In genomic region chr12:650983-651382, GRCh38 we compare ENCODE assay signal across 20 cellular contexts. TPM values are rescaled to one million over a fixed set of nuclear protein-coding genes. Genes with fewer than 3 reads are reported as not detected.
DNase-seq lines count a peak whose midpoint lies in the region; ATAC-seq and TF ChIP-seq lines count a peak whose summit lies in the region.
"Had no signal": no experiment of that assay in that cellular context is flagged by ENCODE, and none has a peak within 500 bp of the region (broad histone marks: within the 10 kb centered on the region; RNA-seq: fewer than 3 reads in every experiment).

No MANE protein-coding gene starts in this region.

- no peaks in the 10 kb centered on the region for H3K4me1 Mint-ChIP-seq in Calu3 (ENCODE audit: low read depth, unreplicated experiment)

- H3K36me3 ChIP-seq in psoas muscle (ENCODE audit: insufficient read depth in 1 of 2, low read depth in 1 of 2) (no peaks in the 10 kb centered on the region), mesendoderm (ENCODE audit: control insufficient read depth, insufficient read depth, low read length) (no peaks in the 10 kb centered on the region)

- WGBS in psoas muscle, 3 donors = 38 to 60% (median 45%) methylated on average over 3 of the region's 3 CpGs
- WGBS in mesendoderm (ENCODE audit: extremely low coverage, insufficient coverage, low lambda C conversion rate) = no CpG with 5 or more reads among the region's 3 CpGs

- H3K4ac ChIP-seq in mesendoderm (ENCODE audit: low read depth, low read length) = no peak overlapping the region

- H3K27me3 ChIP-seq in psoas muscle (ENCODE audit: insufficient read depth in 3 of 3, low read length in 2 of 3) (no peaks in the 10 kb centered on the region), mesendoderm (ENCODE audit: insufficient read depth, low read length, poor library complexity) (no peaks in the 10 kb centered on the region)
- H3K27me3 ChIP-seq: heart left ventricle had no signal

- no peak overlapping the region for H3K9ac ChIP-seq in mesendoderm (ENCODE audit: low read length)
- H3K9ac ChIP-seq: parathyroid adenoma had no signal

- H2AK5ac ChIP-seq in mesendoderm (ENCODE audit: low read length) = no peak overlapping the region

- H3K4me3 ChIP-seq in choroid plexus epithelial cell (ENCODE audit: low read depth, low read length) (no peak overlapping the region), psoas muscle (no peak overlapping the region), mesendoderm (ENCODE audit: low read length) (no peak overlapping the region)
- H3K4me3 ChIP-seq: heart left ventricle had no signal

- H3K9me3 Mint-ChIP-seq in Calu3 (ENCODE audit: low read depth, unreplicated experiment) = no peaks in the 10 kb centered on the region

- no peak overlapping the region for H4K8ac ChIP-seq in mesendoderm (ENCODE audit: low read depth, low read length)

- no peak overlapping the region for H3K56ac ChIP-seq in mesendoderm (ENCODE audit: low read length)

- no peaks in the 10 kb centered on the region for H3K36me3 Mint-ChIP-seq in Calu3 (ENCODE audit: insufficient read depth, unreplicated experiment)
- H3K36me3 Mint-ChIP-seq: activated naive CD8-positive, alpha-beta T cell had no signal

- no peak overlapping the region for H2BK120ac ChIP-seq in mesendoderm (ENCODE audit: low read depth, low read length)

- no peak overlapping the region for H3K23ac ChIP-seq in mesendoderm (ENCODE audit: low read length)

- no peaks in the 10 kb centered on the region for H3K79me2 ChIP-seq in mesendoderm (ENCODE audit: control insufficient read depth, insufficient read depth, low read length)
- H3K79me2 ChIP-seq: parathyroid adenoma had no signal

- peak; percentile 29 for DNase-seq in NOMO-1 treated with DMSO at 0.1 percent for 48 hours (lab: John Stamatoyannopoulos, UW; ENCODE audit: unreplicated experiment)
- DNase-seq in NOMO-1 treated with dmso at 0.1 percent for 144 hours (lab: John Stamatoyannopoulos, UW; ENCODE audit: unreplicated experiment) = no peak
- DNase-seq in Kasumi-1 (lab: John Stamatoyannopoulos, UW) = peak; percentile 8 to 20
- peak; percentile 53 for DNase-seq in choroid plexus epithelial cell (ENCODE audit: low read depth)
- DNase-seq in psoas muscle = no peak
- DNase-seq in T-helper 9 cell = no peak
- no peak for DNase-seq in Calu3
- no peak for DNase-seq in mesendoderm
- DNase-seq: 8988T; central memory CD4-positive, alpha-beta T cell; DMS79 treated with DMSO at 0.1 percent for 48 hours; heart left ventricle; kidney glomerular epithelial cell; NCI-H2029 treated with DMSO at 0.1 percent for 48 hours; NCI-H524; substantia nigra; T-helper 1 cell had no signal

- no peak overlapping the region for H2BK15ac ChIP-seq in mesendoderm (replicated peaks; ENCODE audit: low read depth)

- intact Hi-C loops in psoas muscle (cut with DNase I) = no loop called here
- intact Hi-C loops in Calu3 (cut with micrococcal nuclease; ENCODE audit: unreplicated experiment) = no loop called here

- no peak overlapping the region for H3K4me3 Mint-ChIP-seq in Calu3 (ENCODE audit: low read depth, unreplicated experiment)
- H3K4me3 Mint-ChIP-seq: activated naive CD8-positive, alpha-beta T cell had no signal

- H3K27ac ChIP-seq in psoas muscle = peak overlapping the region; percentile 31
- H3K27ac ChIP-seq in mesendoderm (ENCODE audit: low read depth, low read length) = no peak overlapping the region
- H3K27ac ChIP-seq: C4-2B, heart left ventricle, parathyroid adenoma had no signal

- no TSS peak for BruUV-seq in Calu3 (replicated peaks; lab: Mats Ljungman, UMichigan)

- peak; percentile 49 to 71 (median 52) for ATAC-seq in psoas muscle
- ATAC-seq: heart left ventricle had no signal

- H3K4me2 ChIP-seq in mesendoderm (ENCODE audit: low read length) = no peak overlapping the region

- H3K27me3 Mint-ChIP-seq in Calu3 (ENCODE audit: unreplicated experiment) = no peaks in the 10 kb centered on the region
- H3K27me3 Mint-ChIP-seq: activated naive CD8-positive, alpha-beta T cell had no signal

- H3K18ac ChIP-seq in mesendoderm (ENCODE audit: low read length) = no peak overlapping the region

- no peak overlapping the region for H3K27ac Mint-ChIP-seq in Calu3 (ENCODE audit: unreplicated experiment)

- H3K79me1 ChIP-seq in mesendoderm (ENCODE audit: low read length) = no peaks in the 10 kb centered on the region

- no peaks in the 10 kb centered on the region for H3K9me3 ChIP-seq in psoas muscle
- H3K9me3 ChIP-seq: heart left ventricle had no signal

- no peak overlapping the region for H4K5ac ChIP-seq in mesendoderm (ENCODE audit: low read length)

- CTCF ChIA-PET in Calu3 (lab: Charles Lee) = no interaction called here

- no peak overlapping the region for H2BK5ac ChIP-seq in mesendoderm (ENCODE audit: low read length)

- TF ChIP-seq CTCF in choroid plexus epithelial cell (conservative IDR thresholded peaks at IDR 0.05; ENCODE audit: low read depth, low read length) (peak; percentile 46), psoas muscle (IDR thresholded peaks at IDR 0.05) (peak; percentile 30), Calu3 (IDR thresholded peaks at IDR 0.05; ENCODE audit: unreplicated experiment) (no peak)

- H3K4me1 ChIP-seq in psoas muscle (peaks cover 27% of the 10 kb centered on the region), mesendoderm (ENCODE audit: control insufficient read depth, low read depth, low read length) (no peaks in the 10 kb centered on the region)

RNA-seq across cellular contexts. Expression of gene NINJ2, which starts 12.3 kb away (rescaled TPM):
- total RNA-seq in psoas muscle (10 to 100 TPM; 32.6 to 37.3 (median 33.0) TPM), Calu3 (2022) (not detected in 2 replicates)
- 10 to 100 TPM; 11.8 to 66.6 (median 49.1) TPM for polyA plus RNA-seq in psoas muscle
- 0.38 TPM for polyA plus RNA-seq in mesendoderm (2013, experiment 1 of 2)
- 0.35 TPM for polyA plus RNA-seq in mesendoderm (2013, experiment 2 of 2)

Comparison
In these comparisons a context has a peak if more than half of its experiments do, and no peak if none do; other contexts are left out.
1. DNase-seq: peak in NOMO-1 treated with DMSO at 0.1 percent for 48 hours (single experiment), Kasumi-1 (2 of 2) and choroid plexus epithelial cell (single experiment); none in NOMO-1 treated with dmso at 0.1 percent for 144 hours (single experiment), psoas muscle (0 of 2), T-helper 9 cell (single experiment), Calu3 (single experiment) and mesendoderm (single experiment).
2. RNA of gene NINJ2, which starts 12.3 kb away (total RNA-seq): 32.6 to 37.3 TPM in psoas muscle; not detected in Calu3; every median in the first group is over 10 times any median in the second.